Comparison of ENCODE assay signal across 24 cellular contexts in the genomic region with DNA sequence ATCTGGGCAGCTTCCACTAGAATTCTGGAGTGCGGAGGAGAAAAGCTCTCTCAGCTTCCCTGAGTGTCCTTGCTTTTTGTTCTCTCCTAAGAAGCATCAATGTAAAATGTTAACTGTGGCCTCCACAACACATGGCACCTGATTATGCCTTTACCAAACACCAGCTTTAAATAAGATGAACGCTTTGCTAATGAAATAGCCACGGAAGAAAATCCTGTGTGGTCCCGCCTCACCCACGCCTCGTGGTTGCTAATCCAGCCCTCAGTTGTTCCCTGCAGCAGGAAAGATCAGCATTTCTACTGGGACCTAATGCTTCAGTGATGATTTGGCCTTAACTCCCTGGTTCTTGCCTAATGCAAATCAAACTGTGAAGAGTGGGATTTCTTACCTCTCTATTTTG. TPM values are rescaled to one million over a fixed set of nuclear protein-coding genes. Genes with fewer than 3 reads are reported as not detected.
DNase-seq lines count a peak whose midpoint lies in the region; ATAC-seq and TF ChIP-seq lines count a peak whose summit lies in the region.
"Had no signal": no experiment of that assay in that cellular context is flagged by ENCODE, and none has a peak within 500 bp of the region (broad histone marks: within the 10 kb centered on the region; RNA-seq: fewer than 3 reads in every experiment).

No MANE protein-coding gene starts in this region.

- peak overlapping the region; percentile 100 for H3K27ac Mint-ChIP-seq in endothelial cell (ENCODE audit: unreplicated experiment)
- no peak overlapping the region for H3K27ac Mint-ChIP-seq in activated T-helper 17 cell treated with anti-CD3 and anti-CD28 coated beads, Interleukin-2, amount 50 U/mL, for 72 hours
- H3K27ac Mint-ChIP-seq: CD8-positive, alpha-beta memory T cell; naive thymus-derived CD4-positive, alpha-beta T cell; type B pancreatic cell had no signal

- peaks cover 25% of the 10 kb centered on the region for H3K36me3 Mint-ChIP-seq in endothelial cell (ENCODE audit: low read depth, unreplicated experiment)
- H3K36me3 Mint-ChIP-seq in activated T-helper 17 cell treated with anti-CD3 and anti-CD28 coated beads, Interleukin-2, amount 50 U/mL, for 72 hours (ENCODE audit: low read depth) = no peaks in the 10 kb centered on the region
- H3K36me3 Mint-ChIP-seq: CD8-positive, alpha-beta memory T cell; naive thymus-derived CD4-positive, alpha-beta T cell; type B pancreatic cell had no signal

- ATAC-seq in heart left ventricle (no peak), Right ventricle myocardium superior (ENCODE audit: poor library complexity) (no peak), esophagus mucosa (no peak)
- no peak for ATAC-seq in activated T-helper 17 cell treated with anti-CD3 and anti-CD28 coated beads, Interleukin-2, amount 50 U/mL, for 72 hours (replicated peaks)
- ATAC-seq: naive thymus-derived CD4-positive, alpha-beta T cell had no signal

- no peaks in the 10 kb centered on the region for H3K9me3 ChIP-seq in heart left ventricle
- no peaks in the 10 kb centered on the region for H3K9me3 ChIP-seq in osteoblast (ENCODE audit: low read depth, low read length)
- no peaks in the 10 kb centered on the region for H3K9me3 ChIP-seq in tibial artery
- H3K9me3 ChIP-seq: colonic mucosa, SJCRH30 had no signal

- H4K20me1 ChIP-seq in osteoblast (ENCODE audit: insufficient read depth, low read length) = no peaks in the 10 kb centered on the region

- H3K27me3 ChIP-seq in heart left ventricle = no peaks in the 10 kb centered on the region
- peaks cover 10% of the 10 kb centered on the region for H3K27me3 ChIP-seq in osteoblast (ENCODE audit: insufficient read depth, low read length)
- H3K27me3 ChIP-seq in tibial artery = no peaks in the 10 kb centered on the region
- H3K27me3 ChIP-seq: colonic mucosa had no signal

- 49 to 71% (median 62%) methylated on average over 6 of the region's 6 CpGs for WGBS in heart left ventricle, 4 donors

- H3K4me1 ChIP-seq in heart left ventricle (peaks cover 0 to 20% (median 4%) of the 10 kb centered on the region in 12 donors), osteoblast (ENCODE audit: insufficient read depth, low read length) (peaks cover 6% of the 10 kb centered on the region), tibial artery (peaks cover 0 to 74% (median 25%) of the 10 kb centered on the region in 4 donors)
- H3K4me1 ChIP-seq: colonic mucosa, SJCRH30 had no signal

- H3K4me2 ChIP-seq in osteoblast (ENCODE audit: insufficient read depth, low read length) = no peak overlapping the region

- no peaks in the 10 kb centered on the region for H3K9me3 Mint-ChIP-seq in endothelial cell (ENCODE audit: unreplicated experiment)
- no peaks in the 10 kb centered on the region for H3K9me3 Mint-ChIP-seq in activated T-helper 17 cell treated with anti-CD3 and anti-CD28 coated beads, Interleukin-2, amount 50 U/mL, for 72 hours
- H3K9me3 Mint-ChIP-seq: CD8-positive, alpha-beta memory T cell; naive thymus-derived CD4-positive, alpha-beta T cell; type B pancreatic cell had no signal

- intact Hi-C loops in heart left ventricle (cut with DNase I) = loop anchor here in 2 of 10 donors (10.0 kb wide), 3 partner anchors 215 to 635 kb away; a partner anchor contains a TSS
- intact Hi-C loops in Right ventricle myocardium superior (cut with DNase I) = loop anchor here (10.0 kb wide), 1 partner anchor 215 kb away; no protein-coding TSS in a partner anchor
- intact Hi-C loops in tibial artery (cut with DNase I; ENCODE audit: low total_unique reads) = loop anchor here (10.0 kb wide), 2 partner anchors 85 to 215 kb away; no protein-coding TSS in a partner anchor

- H3K4me3 ChIP-seq in heart left ventricle = no peak overlapping the region
- no peak overlapping the region for H3K4me3 ChIP-seq in osteoblast (ENCODE audit: insufficient read depth, low read length)
- no peak overlapping the region for H3K4me3 ChIP-seq in tibial artery
- H3K4me3 ChIP-seq: colonic mucosa, SJCRH30 had no signal

- H3K4me1 Mint-ChIP-seq in endothelial cell (ENCODE audit: unreplicated experiment) = peaks cover 66% of the 10 kb centered on the region
- H3K4me1 Mint-ChIP-seq in activated T-helper 17 cell treated with anti-CD3 and anti-CD28 coated beads, Interleukin-2, amount 50 U/mL, for 72 hours = no peaks in the 10 kb centered on the region
- H3K4me1 Mint-ChIP-seq: CD8-positive, alpha-beta memory T cell had no signal

- H3K4me3 Mint-ChIP-seq in endothelial cell (ENCODE audit: unreplicated experiment) = no peak overlapping the region
- H3K4me3 Mint-ChIP-seq in activated T-helper 17 cell treated with anti-CD3 and anti-CD28 coated beads, Interleukin-2, amount 50 U/mL, for 72 hours = no peak overlapping the region
- H3K4me3 Mint-ChIP-seq: CD8-positive, alpha-beta memory T cell; naive thymus-derived CD4-positive, alpha-beta T cell; type B pancreatic cell had no signal

- no peak for TF ChIP-seq POLR2A in heart left ventricle (IDR thresholded peaks at IDR 0.05)

- TF ChIP-seq CTCF in heart left ventricle (IDR thresholded peaks at IDR 0.05) (no peak), endothelial cell (IDR thresholded peaks at IDR 0.05; ENCODE audit: unreplicated experiment) (no peak), osteoblast (IDR thresholded peaks at IDR 0.05; ENCODE audit: extremely low read depth, low read depth, low read length) (no peak), tibial artery (IDR thresholded peaks at IDR 0.05) (no peak)

- H3K79me2 ChIP-seq in osteoblast (ENCODE audit: insufficient read depth, low read length) = no peaks in the 10 kb centered on the region

- peaks cover 12% of the 10 kb centered on the region for H3K27me3 Mint-ChIP-seq in endothelial cell (ENCODE audit: unreplicated experiment)
- H3K27me3 Mint-ChIP-seq in activated T-helper 17 cell treated with anti-CD3 and anti-CD28 coated beads, Interleukin-2, amount 50 U/mL, for 72 hours = peaks cover 41% of the 10 kb centered on the region

- H2AFZ ChIP-seq in osteoblast (ENCODE audit: low read length) = no peak overlapping the region

- DNase-seq in heart left ventricle = no peak
- no peak for DNase-seq in Right ventricle myocardium superior
- DNase-seq in endothelial cell (ENCODE audit: low spot score) = no peak
- DNase-seq in osteoblast (ENCODE audit: insufficient read length, low spot score, missing footprints) = peak; percentile 62
- DNase-seq in tibial artery = no peak
- no peak for DNase-seq in SW480 (ENCODE audit: low spot score)
- DNase-seq: activated CD4-positive, CD25-positive, alpha-beta regulatory T cell treated with anti-CD3 and anti-CD28 coated beads, Interleukin-2, amount 50 U/mL, for 72 hours; activated naive CD4-positive, alpha-beta T cell; AML-193; CD8-positive, alpha-beta memory T cell; colonic mucosa; KBM-7; naive thymus-derived CD4-positive, alpha-beta T cell; NCI-H1436 treated with DMSO at 0.1 percent for 48 hours; NCI-H510A treated with DMSO at 0.1 percent for 48 hours; NK-92 treated with Interleukin-12 subunit alpha and Interleukin-12 subunit beta, amount 100 ng/mL, for 24 hours; SJCRH30; stimulated activated naive CD4-positive, alpha-beta T cell treated with Interleukin-2 at 50 U/mL for 16 hours; T-helper 1 cell had no signal

- H3K36me3 ChIP-seq in heart left ventricle (no peaks in the 10 kb centered on the region), osteoblast (ENCODE audit: insufficient read depth, low read length) (no peaks in the 10 kb centered on the region), tibial artery (no peaks in the 10 kb centered on the region)
- H3K36me3 ChIP-seq: colonic mucosa, SJCRH30 had no signal

- H3K27ac ChIP-seq in heart left ventricle (peak overlapping the region; percentile 50 to 88 (median 80)), osteoblast (ENCODE audit: low read depth, low read length) (no peak overlapping the region), tibial artery (peak overlapping the region; percentile 42 to 52)
- H3K27ac ChIP-seq: colonic mucosa, SJCRH30 had no signal

RNA-seq across cellular contexts. Expression of a gene that starts 1.8 kb away (rescaled TPM):
- 10 to 100 TPM; 11.6 to 37.9 (median 15.8) TPM for total RNA-seq in heart left ventricle
- 10 to 100 TPM in 1 of 2 donors, 1 to 10 TPM in 1; 5.9 to 11.7 TPM for polyA plus RNA-seq in heart left ventricle
- 17.8 TPM for total RNA-seq in Right ventricle myocardium superior
- total RNA-seq in endothelial cell (ENCODE audit: unreplicated experiment) = 133 TPM
- total RNA-seq in osteoblast = 0.29 and 1.1 TPM in 2 replicates
- not detected for total RNA-seq in activated T-helper 17 cell treated with anti-CD3 and anti-CD28 coated beads, Interleukin-2, amount 50 U/mL, for 72 hours
- total RNA-seq in esophagus mucosa = 5.1 TPM
- total RNA-seq: CD8-positive, alpha-beta memory T cell; HT-29; SJCRH30 had no signal
- polyA plus RNA-seq: CD8-positive, alpha-beta memory T cell; fibroblast of lung; naive thymus-derived CD4-positive, alpha-beta T cell had no signal
